28 cellular contexts compared by ENCODE assay signal in genomic region chr11:1177020-1177770, GRCh38. TPM values are rescaled to one million over a fixed set of nuclear protein-coding genes. Genes with fewer than 3 reads are reported as not detected.
"Had no signal": no experiment of that assay in that cellular context is flagged by ENCODE, and none has a peak within 500 bp of the region (broad histone marks: within the 10 kb centered on the region; RNA-seq: fewer than 3 reads in every experiment).

No MANE protein-coding gene starts in this region.

- H3K9me3 Mint-ChIP-seq: activated naive CD4-positive, alpha-beta T cell treated with anti-CD3 and anti-CD28 coated beads, Interleukin-2, amount 50 U/mL, for 24 hours had no signal

- H3K27ac Mint-ChIP-seq: activated CD8-positive, alpha-beta memory T cell treated with anti-CD3 and anti-CD28 coated beads, Interleukin-2, amount 10 ng/mL, durations not matched to agents 7 days and 5 days; activated naive CD4-positive, alpha-beta T cell treated with anti-CD3 and anti-CD28 coated beads, Interleukin-2, amount 50 U/mL, for 24 hours; activated T-cell treated with anti-CD3 and anti-CD28 coated beads, Interleukin-2, amount 50 U/mL, for 24 hours; activated T-helper 1 cell treated with anti-CD3 and anti-CD28 coated beads, Interleukin-12 subunit alpha, Interleukin-12 subunit beta, Interleukin-2, Interleukin-4 antibody, amounts not matched to agents 30 ng/mL and 10 ng/mL and 1 ng/mL, durations not matched to agents 14 hours and 24 hours and 36 hours; T-helper 17 cell; WTC11 had no signal

- H3K27me3 ChIP-seq: ascending aorta, body of pancreas, Peyer's patch had no signal

- H3K27me3 Mint-ChIP-seq: activated CD8-positive, alpha-beta memory T cell treated with anti-CD3 and anti-CD28 coated beads, Interleukin-2, amount 10 ng/mL, durations not matched to agents 7 days and 5 days; activated naive CD4-positive, alpha-beta T cell treated with anti-CD3 and anti-CD28 coated beads, Interleukin-2, amount 50 U/mL, for 24 hours; activated T-cell treated with anti-CD3 and anti-CD28 coated beads, Interleukin-2, amount 50 U/mL, for 24 hours; T-helper 17 cell had no signal

- H3K4me1 Mint-ChIP-seq: activated CD8-positive, alpha-beta memory T cell treated with anti-CD3 and anti-CD28 coated beads, Interleukin-2, amount 10 ng/mL, durations not matched to agents 7 days and 5 days; activated naive CD4-positive, alpha-beta T cell treated with anti-CD3 and anti-CD28 coated beads, Interleukin-2, amount 50 U/mL, for 24 hours; T-helper 17 cell; WTC11 had no signal

- H3K36me3 ChIP-seq: ascending aorta, MG63, Peyer's patch had no signal

- H3K4me3 Mint-ChIP-seq: activated CD8-positive, alpha-beta memory T cell treated with anti-CD3 and anti-CD28 coated beads, Interleukin-2, amount 10 ng/mL, durations not matched to agents 7 days and 5 days; activated naive CD4-positive, alpha-beta T cell treated with anti-CD3 and anti-CD28 coated beads, Interleukin-2, amount 50 U/mL, for 24 hours; activated T-cell treated with anti-CD3 and anti-CD28 coated beads, Interleukin-2, amount 50 U/mL, for 24 hours; activated T-helper 1 cell treated with anti-CD3 and anti-CD28 coated beads, Interleukin-12 subunit alpha, Interleukin-12 subunit beta, Interleukin-2, Interleukin-4 antibody, amounts not matched to agents 30 ng/mL and 10 ng/mL and 1 ng/mL, durations not matched to agents 14 hours and 24 hours and 36 hours; T-helper 17 cell; WTC11 had no signal

- DNase-seq: activated CD4-positive, alpha-beta T cell treated with anti-CD3 and anti-CD28 coated beads for 48 hours; activated CD4-positive, alpha-beta T cell treated with anti-CD3 and anti-CD28 coated beads, Interleukin-2, amount 50 U/mL, for 4 hours; activated CD4-positive, CD25-positive, alpha-beta regulatory T cell treated with anti-CD3 and anti-CD28 coated beads, Interleukin-2, amount 50 U/mL, for 72 hours; activated CD8-positive, alpha-beta memory T cell treated with anti-CD3 and anti-CD28 coated beads, Interleukin-2, amount 10 ng/mL, durations not matched to agents 7 days and 5 days; activated effector memory CD4-positive, alpha-beta T cell treated with Interleukin-2 at 50 U/mL for 16 hours; activated naive CD4-positive, alpha-beta T cell; activated T-cell treated with anti-CD3 and anti-CD28 coated beads, Interleukin-2, amount 50 U/mL, for 24 hours; body of pancreas; MG63; MV-4-11; NCI-H1092 treated with DMSO at 0.1 percent for 48 hours; NCI-H1417 treated with DMSO at 0.1 percent for 48 hours; NCI-H1694 treated with DMSO at 0.1 percent for 48 hours; NCI-H2029 treated with DMSO at 0.1 percent for 48 hours; NCI-H345; NCI-H510A; NCI-H526 treated with DMSO at 0.1 percent for 48 hours; NCI-H82; OCI-M1; Peyer's patch; SIG-M5; T-helper 9 cell had no signal

- H3K4me3 ChIP-seq: ascending aorta, body of pancreas, MG63, Peyer's patch had no signal

- H3K4me1 ChIP-seq: ascending aorta, body of pancreas, Peyer's patch had no signal

- H3K27ac ChIP-seq: ascending aorta, body of pancreas, Peyer's patch had no signal

- ATAC-seq: activated CD8-positive, alpha-beta memory T cell treated with anti-CD3 and anti-CD28 coated beads, Interleukin-2, amount 10 ng/mL, durations not matched to agents 7 days and 5 days; body of pancreas; T-helper 17 cell; WTC11 had no signal

- H3K9me3 ChIP-seq: ascending aorta, body of pancreas, MG63, Peyer's patch had no signal

RNA-seq across cellular contexts. Expression of gene MUC5AC, which starts 19.4 kb away (rescaled TPM):
- total RNA-seq: activated CD8-positive, alpha-beta memory T cell treated with anti-CD3 and anti-CD28 coated beads, Interleukin-2, amount 10 ng/mL, durations not matched to agents 7 days and 5 days; activated T-helper 1 cell treated with anti-CD3 and anti-CD28 coated beads, Interleukin-12 subunit alpha, Interleukin-12 subunit beta, Interleukin-2, Interleukin-4 antibody, amounts not matched to agents 30 ng/mL and 10 ng/mL and 1 ng/mL, durations not matched to agents 14 hours and 24 hours and 36 hours; Peyer's patch; T-helper 17 cell had no signal

RNA-seq across cellular contexts. Expression of gene MUC5B, which starts 45.7 kb away (rescaled TPM):
- total RNA-seq: activated CD8-positive, alpha-beta memory T cell treated with anti-CD3 and anti-CD28 coated beads, Interleukin-2, amount 10 ng/mL, durations not matched to agents 7 days and 5 days; activated T-helper 1 cell treated with anti-CD3 and anti-CD28 coated beads, Interleukin-12 subunit alpha, Interleukin-12 subunit beta, Interleukin-2, Interleukin-4 antibody, amounts not matched to agents 30 ng/mL and 10 ng/mL and 1 ng/mL, durations not matched to agents 14 hours and 24 hours and 36 hours; bronchial epithelial cell; T-helper 17 cell had no signal
